In the genomic region with DNA sequence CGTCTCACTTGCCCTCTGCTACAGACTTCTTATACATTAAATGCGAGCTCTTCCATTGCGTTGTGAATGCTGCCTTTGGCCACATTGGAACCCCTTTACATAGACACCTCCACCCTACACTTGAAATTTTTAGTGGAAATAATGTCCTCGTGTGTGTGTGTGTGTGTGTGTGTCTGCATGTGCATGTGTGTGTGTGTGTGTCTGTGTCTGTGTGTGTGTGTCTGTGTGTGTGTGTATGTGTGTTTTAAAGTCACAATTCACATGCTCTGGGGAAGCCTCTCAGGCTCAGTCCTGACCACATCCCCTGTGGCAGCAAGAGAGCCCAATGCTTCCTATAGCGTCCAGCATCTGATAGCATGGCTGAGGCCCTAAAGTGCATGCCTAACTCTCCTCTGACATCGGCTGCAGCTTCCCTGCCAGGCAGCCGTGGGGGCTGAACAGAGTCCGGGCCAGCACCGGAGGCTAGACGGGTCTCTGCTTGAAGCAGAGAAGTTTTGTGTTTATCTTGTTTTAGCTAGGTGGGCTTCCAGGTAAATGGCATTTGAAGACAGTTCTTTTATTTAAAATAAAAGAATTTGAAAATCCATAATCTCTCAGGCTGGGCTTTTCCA, we compare ENCODE assay signal across 20 cellular contexts.
"Had no signal": no experiment of that assay in that cellular context is flagged by ENCODE, and none has a peak within 500 bp of the region (broad histone marks: within the 10 kb centered on the region; RNA-seq: fewer than 3 reads in every experiment).

No MANE protein-coding gene starts in this region.

- H3K9me3 Mint-ChIP-seq: activated B cell treated with CpG ODN at 0.5 μM for 24 hours; activated CD4-positive, alpha-beta memory T cell treated with anti-CD3 and anti-CD28 coated beads for 36 hours; memory B cell; naive B cell; stimulated activated naive B cell treated with anti-CD40 and anti-IgM and Interleukin-4, amounts not matched to agents 10 μg/mL and 1 μg/mL and 100 μg/mL, for 72 hours; T-helper 1 cell treated with Interleukin-12 subunit alpha and Interleukin-12 subunit beta and Interleukin-4 antibody, amounts not matched to agents 30 μg/mL and 1 μg/mL, for 36 hours had no signal

- H3K27ac ChIP-seq: brain microvascular endothelial cell, heart left ventricle, pancreas, sigmoid colon had no signal

- H3K4me1 Mint-ChIP-seq: activated B cell treated with CpG ODN at 0.5 μM for 24 hours, memory B cell had no signal

- ATAC-seq: esophagus mucosa; mucosa of descending colon; stimulated activated naive B cell treated with anti-CD40 and anti-IgM and Interleukin-4, amounts not matched to agents 10 μg/mL and 1 μg/mL and 100 μg/mL, for 72 hours had no signal

- H3K9me3 ChIP-seq: gastroesophageal sphincter, heart left ventricle, mucosa of descending colon, pancreas, sigmoid colon had no signal

- H3K4me3 ChIP-seq: gastroesophageal sphincter, heart left ventricle, mucosa of descending colon, pancreas, sigmoid colon had no signal

- H3K4me3 Mint-ChIP-seq: activated B cell treated with CpG ODN at 0.5 μM for 24 hours; activated CD4-positive, alpha-beta memory T cell treated with anti-CD3 and anti-CD28 coated beads for 36 hours; memory B cell; naive B cell; stimulated activated naive B cell treated with anti-CD40 and anti-IgM and Interleukin-4, amounts not matched to agents 10 μg/mL and 1 μg/mL and 100 μg/mL, for 72 hours; T-helper 1 cell treated with Interleukin-12 subunit alpha and Interleukin-12 subunit beta and Interleukin-4 antibody, amounts not matched to agents 30 μg/mL and 1 μg/mL, for 36 hours had no signal

- DNase-seq: activated B cell treated with CpG ODN at 0.5 μM for 24 hours; activated CD4-positive, alpha-beta memory T cell treated with anti-CD3 and anti-CD28 coated beads for 36 hours; activated CD4-positive, alpha-beta T cell treated with anti-CD3 and anti-CD28 coated beads for 4 hours; activated effector memory CD4-positive, alpha-beta T cell treated with anti-CD3 and anti-CD28 coated beads, Interleukin-2, amount 50 U/mL, for 16 hours; activated naive CD4-positive, alpha-beta T cell treated with anti-CD3 and anti-CD28 coated beads, Interleukin-2, amount 50 U/mL, for 16 hours; activated T-cell treated with anti-CD3 and anti-CD28 coated beads, Interleukin-2, amount 50 U/mL, for 48 hours; aorta; brain microvascular endothelial cell; effector CD4-positive, alpha-beta T cell; heart left ventricle; left ventricle myocardium superior; mucosa of descending colon; naive B cell; sigmoid colon; stimulated activated naive B cell treated with anti-CD40 and anti-IgM and Interleukin-4, amounts not matched to agents 10 μg/mL and 1 μg/mL and 100 μg/mL, for 72 hours had no signal

- H3K36me3 ChIP-seq: brain microvascular endothelial cell had no signal

- H3K4me1 ChIP-seq: pancreas, sigmoid colon had no signal

- H3K27ac Mint-ChIP-seq: activated B cell treated with CpG ODN at 0.5 μM for 24 hours; activated CD4-positive, alpha-beta memory T cell treated with anti-CD3 and anti-CD28 coated beads for 36 hours; memory B cell; naive B cell; stimulated activated naive B cell treated with anti-CD40 and anti-IgM and Interleukin-4, amounts not matched to agents 10 μg/mL and 1 μg/mL and 100 μg/mL, for 72 hours; T-helper 1 cell treated with Interleukin-12 subunit alpha and Interleukin-12 subunit beta and Interleukin-4 antibody, amounts not matched to agents 30 μg/mL and 1 μg/mL, for 36 hours had no signal

- H3K27me3 ChIP-seq: brain microvascular endothelial cell, gastroesophageal sphincter, heart left ventricle, pancreas, sigmoid colon had no signal

- H3K36me3 Mint-ChIP-seq: activated CD4-positive, alpha-beta memory T cell treated with anti-CD3 and anti-CD28 coated beads for 36 hours; memory B cell; stimulated activated naive B cell treated with anti-CD40 and anti-IgM and Interleukin-4, amounts not matched to agents 10 μg/mL and 1 μg/mL and 100 μg/mL, for 72 hours had no signal
